Comparison of ENCODE assay signal across 28 cellular contexts in the genomic region with DNA sequence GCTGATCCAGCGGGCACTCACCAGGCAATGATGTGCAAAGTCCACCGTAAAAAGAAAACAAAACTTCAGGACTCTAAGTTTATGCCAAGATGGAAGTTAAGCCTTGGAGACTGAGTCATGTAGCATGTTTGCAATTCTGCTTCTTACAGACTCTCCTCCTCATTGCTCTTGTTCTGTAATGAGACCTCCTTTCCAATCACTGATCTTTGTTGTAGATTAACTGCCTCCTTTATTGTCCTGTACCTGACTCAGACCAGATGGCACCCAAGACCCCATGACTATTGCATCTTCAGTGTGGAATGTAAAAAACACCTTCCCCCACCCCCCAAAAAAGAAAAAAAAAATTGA. TPM values are rescaled to one million over a fixed set of nuclear protein-coding genes. Genes with fewer than 3 reads are reported as not detected.
A peak's percentile ranks its signal among the peaks of the same experiment; 100 is the strongest.
DNase-seq lines count a peak whose midpoint lies in the region; ATAC-seq, FAIRE-seq and TF ChIP-seq lines count a peak whose summit lies in the region.
"Had no signal": no experiment of that assay in that cellular context is flagged by ENCODE, and none has a peak within 500 bp of the region (broad histone marks: within the 10 kb centered on the region; RNA-seq: fewer than 3 reads in every experiment).

No MANE protein-coding gene starts in this region.

- TF ChIP-seq POLR2A in A549 (IDR thresholded peaks at IDR 0.05; ENCODE audit: low read length) (no peak), vagina (IDR thresholded peaks at IDR 0.05) (no peak)

- peaks cover 11% of the 10 kb centered on the region; the same call in 1 of the 3 replicates for H3K4me1 ChIP-seq in A549
- H3K4me1 ChIP-seq in Panc1 (ENCODE audit: control insufficient read depth, insufficient read depth, low read length): peaks cover 5% of the 10 kb centered on the region; the same call in 1 of the 2 replicates
- no peaks in the 10 kb centered on the region for H3K4me1 ChIP-seq in fibroblast of lung (ENCODE audit: control insufficient read depth, extremely low read depth, insufficient read depth, low read length)
- peaks cover 3 to 10% (median 7%) of the 10 kb centered on the region in 4 donors for H3K4me1 ChIP-seq in liver (ENCODE audit: control insufficient read depth in 4 of 4, insufficient read depth in 4 of 4, low read length in 3 of 4)
- no peaks in the 10 kb centered on the region for H3K4me1 ChIP-seq in vagina
- H3K4me1 ChIP-seq: BLaER1, gastroesophageal sphincter, upper lobe of right lung had no signal

- POLR2A ChIA-PET in A549 (lab: Yijun Ruan, JAX): no interaction called here
- POLR2A ChIA-PET in Panc1 (lab: Charles Lee): no interaction called here

- in situ Hi-C loops in Panc1 (cut with HindIII; ENCODE audit: low pct_unique_long_range_greater_than_20kb, low sequenced_read_pairs): no loop called here

- H3K79me2 ChIP-seq in fibroblast of lung (ENCODE audit: control insufficient read depth, insufficient read depth, low read length): no peaks in the 10 kb centered on the region

- H3K27me3 ChIP-seq in Panc1 (ENCODE audit: control insufficient read depth, insufficient read depth, low read length): no peaks in the 10 kb centered on the region
- H3K27me3 ChIP-seq in fibroblast of lung (ENCODE audit: control insufficient read depth, insufficient read depth, low read length): no peaks in the 10 kb centered on the region
- no peaks in the 10 kb centered on the region for H3K27me3 ChIP-seq in liver (ENCODE audit: control insufficient read depth in 4 of 4, insufficient read depth in 4 of 4, low read length in 3 of 4)
- no peaks in the 10 kb centered on the region for H3K27me3 ChIP-seq in vagina
- H3K27me3 ChIP-seq: BLaER1, dorsolateral prefrontal cortex, gastroesophageal sphincter, ovary, upper lobe of right lung had no signal

- 5% methylated on average over 2 of the region's 2 CpGs for WGBS in A549 (ENCODE audit: missing lambda C conversion rate)
- 28% methylated on average over 2 of the region's 2 CpGs for WGBS in liver

- H3K4me3 ChIP-seq in A549: no peak overlapping the region
- H3K4me3 ChIP-seq in Panc1 (ENCODE audit: low read depth in 2 of 2, low read length in 2 of 2): peak overlapping the region in 1 of 2 experiments; percentile 9; a peak in 2 of 4 replicates
- no peak overlapping the region for H3K4me3 ChIP-seq in fibroblast of lung (replicated peaks in 1 of 4; ENCODE audit: control extremely low read depth in 1 of 4, insufficient read depth in 1 of 4, low read depth in 3 of 4, low read length in 4 of 4)
- no peak overlapping the region for H3K4me3 ChIP-seq in liver (ENCODE audit: low read depth in 1 of 3, low read length in 3 of 3)
- H3K4me3 ChIP-seq in vagina: no peak overlapping the region
- H3K4me3 ChIP-seq: BLaER1, dorsolateral prefrontal cortex, gastroesophageal sphincter, ovary, upper lobe of right lung had no signal

- ATAC-seq in A549: peak; percentile 54 to 66; a peak in 4 of 6 replicates
- ATAC-seq in Panc1: peak; percentile 24
- ATAC-seq in HG03565 (IDR thresholded peaks at IDR 0.05; ENCODE audit: unreplicated experiment): no peak
- ATAC-seq: activated CD4-positive, CD25-positive, alpha-beta regulatory T cell treated with anti-CD3 and anti-CD28 coated beads, Interleukin-2, amount 50 U/mL, for 24 hours; activated CD8-positive, alpha-beta T cell treated with anti-CD3 and anti-CD28 coated beads for 36 hours; gastroesophageal sphincter; sciatic nerve; upper lobe of right lung had no signal

- H3K27ac ChIP-seq in A549 (0 out of 6 replicates have a peak overlapping the region, but pooled peaks of 1 of the 2 experiments have one; percentile 55), Panc1 (ENCODE audit: low read length) (peak overlapping the region; percentile 71), fibroblast of lung (ENCODE audit: insufficient read depth, low read length) (no peak overlapping the region), liver (ENCODE audit: low read depth in 1 of 2, low read length in 2 of 2) (no peak overlapping the region), vagina (no peak overlapping the region)
- H3K27ac ChIP-seq: BLaER1, dorsolateral prefrontal cortex, gastroesophageal sphincter, KMS-11, ovary, upper lobe of right lung had no signal

- H3K36me3 ChIP-seq in Panc1 (ENCODE audit: control insufficient read depth, insufficient read depth, low read length) (no peaks in the 10 kb centered on the region), fibroblast of lung (ENCODE audit: control insufficient read depth, insufficient read depth, low read length) (no peaks in the 10 kb centered on the region), liver (ENCODE audit: control insufficient read depth in 4 of 4, insufficient read depth in 3 of 4, low read depth in 1 of 4, low read length in 3 of 4) (no peaks in the 10 kb centered on the region), vagina (no peaks in the 10 kb centered on the region)
- H3K36me3 ChIP-seq: gastroesophageal sphincter, ovary, upper lobe of right lung had no signal

- no peak for TF ChIP-seq RAD21 in A549 (conservative IDR thresholded peaks at IDR 0.05 in 1 of 2, IDR thresholded peaks at IDR 0.05 in 1 of 2)
- TF ChIP-seq RAD21 in liver (IDR thresholded peaks at IDR 0.05): no peak

- CTCF ChIA-PET in A549 (lab: Yijun Ruan, JAX) (interaction anchor here (0.6 kb wide), 1 partner anchor 275 kb away, joined by 4 read pairs; no protein-coding TSS in a partner anchor), Panc1 (lab: Charles Lee) (no interaction called here)

- no peak for FAIRE-seq in A549 (lab: Jason Lieb, UNC)
- FAIRE-seq: D721Med, G401.6 had no signal

- no peaks in the 10 kb centered on the region for H4K20me1 ChIP-seq in fibroblast of lung (ENCODE audit: control insufficient read depth, extremely low read depth, insufficient read depth, low read length)
- H4K20me1 ChIP-seq: BLaER1 had no signal

- H3K4me2 ChIP-seq in A549 (peak overlapping the region; percentile 51; the same call in 2 of the 3 replicates), fibroblast of lung (ENCODE audit: extremely low read depth, insufficient read depth, low read length) (peak overlapping the region; percentile 25)
- H3K4me2 ChIP-seq: BLaER1, KMS-11 had no signal

- no peak overlapping the region for H2AFZ ChIP-seq in fibroblast of lung (ENCODE audit: low read length)

- intact Hi-C loops in Panc1 (cut with micrococcal nuclease; ENCODE audit: unreplicated experiment) (no loop called here), vagina (cut with DNase I) (no loop called here)

- DNase-seq in A549 (ENCODE audit: low read depth in 1 of 2, low spot score in 1 of 2): no peak
- DNase-seq in Panc1 (ENCODE audit: low read depth, low spot score): no peak
- peak in 1 of 2 donors; percentile 54 for DNase-seq in fibroblast of lung (ENCODE audit: low read depth in 2 of 2)
- no peak for DNase-seq in NCI-H2196 treated with DMSO at 0.1 percent for 48 hours (lab: John Stamatoyannopoulos, UW; ENCODE audit: unreplicated experiment)
- no peak for DNase-seq in activated CD4-positive, CD25-positive, alpha-beta regulatory T cell treated with anti-CD3 and anti-CD28 coated beads, Interleukin-2, amount 50 U/mL, for 72 hours
- no peak for DNase-seq in vagina (ENCODE audit: extremely low spot score in 2 of 2)
- DNase-seq: activated CD8-positive, alpha-beta T cell treated with anti-CD3 and anti-CD28 coated beads for 36 hours; activated naive CD4-positive, alpha-beta T cell treated with Interleukin-2 at 50 U/mL for 16 hours; caudate nucleus; dorsolateral prefrontal cortex; mesendoderm; MV-4-11; naive B cell; NCI-H2171 treated with DMSO at 0.1 percent for 48 hours; NCI-H774; ovary; stimulated activated CD8-positive, alpha-beta memory T cell treated with anti-CD3 and anti-CD28 coated beads, Interleukin-4, amount 100 ng/mL, for 48 hours; upper lobe of right lung had no signal

- no peak for TF ChIP-seq CTCF in A549 (IDR thresholded peaks at IDR 0.05)
- TF ChIP-seq CTCF in Panc1 (IDR thresholded peaks at IDR 0.05): no peak
- TF ChIP-seq CTCF in fibroblast of lung (conservative IDR thresholded peaks at IDR 0.05 in 1 of 2, IDR thresholded peaks at IDR 0.05 in 1 of 2; ENCODE audit: low read depth in 1 of 2, low read length in 2 of 2): no peak
- no peak for TF ChIP-seq CTCF in liver (IDR thresholded peaks at IDR 0.05; ENCODE audit: low read depth, low read length, missing input control)
- no peak for TF ChIP-seq CTCF in vagina (IDR thresholded peaks at IDR 0.05)

- H3K9me3 ChIP-seq in A549 (no peaks in the 10 kb centered on the region), Panc1 (ENCODE audit: control insufficient read depth, insufficient read depth, low read depth, low read length) (no peaks in the 10 kb centered on the region; the same call in 1 of the 2 replicates), fibroblast of lung (ENCODE audit: control insufficient read depth, insufficient read depth, low read depth, low read length) (no peaks in the 10 kb centered on the region), liver (ENCODE audit: control insufficient read depth in 4 of 4, low read length in 3 of 4) (no peaks in the 10 kb centered on the region), vagina (no peaks in the 10 kb centered on the region)
- H3K9me3 ChIP-seq: gastroesophageal sphincter, ovary, upper lobe of right lung had no signal

- no TSS peak for BruUV-seq in Panc1 (replicated peaks; lab: Mats Ljungman, UMichigan)

- H3K9ac ChIP-seq in fibroblast of lung (ENCODE audit: insufficient read depth, low read length) (no peak overlapping the region), liver (ENCODE audit: low read depth in 1 of 2, low read length in 2 of 2) (no peak overlapping the region)
- H3K9ac ChIP-seq: BLaER1, KMS-11 had no signal

- TF ChIP-seq EP300 in A549 (IDR thresholded peaks at IDR 0.05): no peak

RNA-seq across cellular contexts. Expression of a gene that starts 11.2 kb away (rescaled TPM):
- 15.8 and 20.6 TPM in 2 replicates for polyA plus RNA-seq in A549 (2011; rRNA removed)
- 14.4 and 16.9 TPM in 2 replicates for polyA plus RNA-seq in A549 (2012; cell fraction: cytosol; rRNA removed)
- 18.6 and 20.0 TPM in 2 replicates for polyA plus RNA-seq in A549 (2012; cell fraction: nucleus; rRNA removed)
- polyA plus RNA-seq in A549 (2017; fragmentation: RNase III; extraction: RNeasy Plus Mini Kit Qiagen cat#74134 plus additional on column Dnase treatment): 12.8 to 19.2 TPM (median 16.0 TPM) in 3 replicates
- polyA minus RNA-seq in A549 (2011; rRNA and poly(A)+ RNA removed): 13.0 and 16.0 TPM in 2 replicates
- total RNA-seq in Panc1 (2021; ENCODE audit: unreplicated experiment): 111 TPM
- 103 TPM for polyA plus RNA-seq in Panc1 (2012; ENCODE audit: insufficient read length)
- 100 and 109 TPM in 2 replicates for total RNA-seq in fibroblast of lung
- 51.2 and 66.4 TPM in 2 replicates for polyA plus RNA-seq in fibroblast of lung
- polyA plus RNA-seq in fibroblast of lung (2012): 38.4 and 54.0 TPM in 2 replicates
- polyA minus RNA-seq in fibroblast of lung (ENCODE audit: low replicate concordance): 57.9 and 92.3 TPM in 2 replicates
- 10 to 100 TPM; 34.4 to 42.4 TPM for total RNA-seq in liver
- 10 to 100 TPM; 27.6 to 35.1 TPM for polyA plus RNA-seq in liver
- total RNA-seq in vagina: 26.0 TPM

RNA-seq across cellular contexts. Expression of a gene that starts 23.9 kb away (rescaled TPM):
- polyA plus RNA-seq in A549 (2011; rRNA removed) (52.7 and 70.6 TPM in 2 replicates), A549 (2017; fragmentation: RNase III; extraction: RNeasy Plus Mini Kit Qiagen cat#74134 plus additional on column Dnase treatment) (56.7 to 125 TPM (median 98.6 TPM) in 3 replicates), fibroblast of lung (35.5 and 60.2 TPM in 2 replicates), liver (10 to 100 TPM in 1 of 2 donors, 1 to 10 TPM in 1; 9.5 to 30.6 TPM)
- 142 and 160 TPM in 2 replicates for polyA plus RNA-seq in A549 (2012; cell fraction: cytosol; rRNA removed)
- 253 and 414 TPM in 2 replicates for polyA plus RNA-seq in A549 (2012; cell fraction: nucleus; rRNA removed)
- polyA minus RNA-seq in A549 (2011; rRNA and poly(A)+ RNA removed): 59.4 and 75.7 TPM in 2 replicates
- total RNA-seq in Panc1 (2021; ENCODE audit: unreplicated experiment) (147 TPM), fibroblast of lung (115 and 152 TPM in 2 replicates), liver (100 to 1,000 TPM in 1 of 2 donors, 10 to 100 TPM in 1; 57.2 to 165 TPM), vagina (466 TPM)
- 235 TPM for polyA plus RNA-seq in Panc1 (2012; ENCODE audit: insufficient read length)
- polyA plus RNA-seq in fibroblast of lung (2012): 52.3 and 95.1 TPM in 2 replicates
- polyA minus RNA-seq in fibroblast of lung (ENCODE audit: low replicate concordance): 39.2 and 45.2 TPM in 2 replicates

RNA-seq across cellular contexts. Expression of a gene that starts 27.3 kb away (rescaled TPM):
- polyA plus RNA-seq in A549 (2011; rRNA removed) (0.24 and 0.27 TPM in 2 replicates), A549 (2017; fragmentation: RNase III; extraction: RNeasy Plus Mini Kit Qiagen cat#74134 plus additional on column Dnase treatment) (not detected in 3 replicates), fibroblast of lung (0.02 TPM in 1 of 2 replicates, not detected in the other), liver (under 1 TPM in 1 of 2 donors, not detected in 1; 0.13 TPM)
- polyA plus RNA-seq in A549 (2012; cell fraction: cytosol; rRNA removed): 0.05 and 0.12 TPM in 2 replicates
- 0.16 and 0.39 TPM in 2 replicates for polyA plus RNA-seq in A549 (2012; cell fraction: nucleus; rRNA removed)
- polyA minus RNA-seq in A549 (2011; rRNA and poly(A)+ RNA removed): 0.17 and 0.24 TPM in 2 replicates
- total RNA-seq in Panc1 (2021; ENCODE audit: unreplicated experiment) (2.7 TPM), fibroblast of lung (not detected in 2 replicates), liver (1 to 10 TPM in 1 of 2 donors, under 1 TPM in 1; 0.17 to 2.4 TPM), vagina (5.9 TPM)
- 2.6 TPM for polyA plus RNA-seq in Panc1 (2012; ENCODE audit: insufficient read length)
- 0.05 TPM in 1 of 2 replicates, not detected in the other for polyA plus RNA-seq in fibroblast of lung (2012)
- not detected in 2 replicates for polyA minus RNA-seq in fibroblast of lung (ENCODE audit: low replicate concordance)
- total RNA-seq: A172; activated CD8-positive, alpha-beta T cell treated with anti-CD3 and anti-CD28 coated beads for 36 hours had no signal

RNA-seq across cellular contexts. Expression of a gene that starts 36.1 kb away (rescaled TPM):
- polyA plus RNA-seq in A549 (2011; rRNA removed) (88.2 and 122 TPM in 2 replicates), A549 (2017; fragmentation: RNase III; extraction: RNeasy Plus Mini Kit Qiagen cat#74134 plus additional on column Dnase treatment) (129 to 204 TPM (median 194 TPM) in 3 replicates), fibroblast of lung (61.2 and 66.3 TPM in 2 replicates), liver (10 to 100 TPM; 28.8 to 56.6 TPM)
- 373 and 433 TPM in 2 replicates for polyA plus RNA-seq in A549 (2012; cell fraction: cytosol; rRNA removed)
- polyA plus RNA-seq in A549 (2012; cell fraction: nucleus; rRNA removed): 595 and 923 TPM in 2 replicates
- 70.9 and 89.7 TPM in 2 replicates for polyA minus RNA-seq in A549 (2011; rRNA and poly(A)+ RNA removed)
- total RNA-seq in Panc1 (2021; ENCODE audit: unreplicated experiment) (169 TPM), fibroblast of lung (70.0 and 111 TPM in 2 replicates), liver (100 to 1,000 TPM in 1 of 2 donors, 10 to 100 TPM in 1; 98.5 to 120 TPM), vagina (345 TPM)
- polyA plus RNA-seq in Panc1 (2012; ENCODE audit: insufficient read length): 344 TPM
- 98.8 and 107 TPM in 2 replicates for polyA plus RNA-seq in fibroblast of lung (2012)
- 38.5 and 40.2 TPM in 2 replicates for polyA minus RNA-seq in fibroblast of lung (ENCODE audit: low replicate concordance)

RNA-seq across cellular contexts. Expression of a gene that starts 36.4 kb away (rescaled TPM):
- polyA plus RNA-seq in A549 (2011; rRNA removed) (1.2 and 1.6 TPM in 2 replicates), A549 (2017; fragmentation: RNase III; extraction: RNeasy Plus Mini Kit Qiagen cat#74134 plus additional on column Dnase treatment) (1.2 to 1.7 TPM (median 1.4 TPM) in 3 replicates), fibroblast of lung (0.74 and 0.75 TPM in 2 replicates), liver (under 1 TPM; 0.27 to 0.28 TPM)
- polyA plus RNA-seq in A549 (2012; cell fraction: cytosol; rRNA removed): 0.67 and 0.70 TPM in 2 replicates
- polyA plus RNA-seq in A549 (2012; cell fraction: nucleus; rRNA removed): 0.50 and 0.70 TPM in 2 replicates
- polyA minus RNA-seq in A549 (2011; rRNA and poly(A)+ RNA removed): 1.4 and 1.6 TPM in 2 replicates
- total RNA-seq in Panc1 (2021; ENCODE audit: unreplicated experiment) (2.8 TPM), fibroblast of lung (2.1 and 3.1 TPM in 2 replicates), liver (under 1 TPM; 0.67 to 0.79 TPM), vagina (0.98 TPM)
- polyA plus RNA-seq in Panc1 (2012; ENCODE audit: insufficient read length): 3.8 TPM
- polyA plus RNA-seq in fibroblast of lung (2012): 0.98 and 1.1 TPM in 2 replicates
- polyA minus RNA-seq in fibroblast of lung (ENCODE audit: low replicate concordance): 0.26 TPM in 1 of 2 replicates, not detected in the other
